ENCODE assay signal across 1 cellular context in genomic region chr19:5851302-5851701, GRCh38.
A peak's percentile ranks its signal among the peaks of the same experiment; 100 is the strongest.
TF ChIP-seq lines count a peak whose summit lies in the region.

TSS of gene FUT3 (minus strand) at chr19:5851449.

TF ChIP-seq in K562, 482 proteins besides CTCF, POLR2A, EP300 and RAD21:
- TF ChIP-seq ZNF263 (CRISPR knock-in tag; IDR thresholded peaks at IDR 0.05; ENCODE audit: borderline replicate concordance) = 0 out of 2 replicates have a peak, but pooled peaks have one; percentile 39
- TF ChIP-seq SPI1 (IDR thresholded peaks at IDR 0.05; ENCODE audit: borderline replicate concordance, low read depth, low read length) = peak; percentile 36; the same call in 1 of the 2 replicates
- TF ChIP-seq MECOM (CRISPR knock-in tag; IDR thresholded peaks at IDR 0.05) = no peak
